8 cellular contexts compared by ENCODE assay signal in genomic region chrX:49269768-49270248, GRCh38. TPM values are rescaled to one million over a fixed set of nuclear protein-coding genes. Genes with fewer than 3 reads are reported as not detected.
DNase-seq lines count a peak whose midpoint lies in the region; ATAC-seq and TF ChIP-seq lines count a peak whose summit lies in the region.

Gene PPP1R3F (plus strand): TSS chrX:49269793. CDS start chrX:49269870, 77 bp downstream.

- H3K4me3 ChIP-seq in GM12864 (ENCODE audit: low read depth, low read length) (peak within 1 kb of the TSS; percentile 83), GM23338 (peak within 1 kb of the TSS; percentile 62), NB4 (ENCODE audit: low read depth, low read length) (peak within 1 kb of the TSS; percentile 76), ectodermal cell (ENCODE audit: insufficient read depth, low read depth, low read length) (peak within 1 kb of the TSS; percentile 62)

- H3K9me2 ChIP-seq in GM23338 (ENCODE audit: insufficient read depth), result no peaks in the 10 kb centered on the region

- peaks cover 22% of the 10 kb centered on the region for H3K36me3 Mint-ChIP-seq in GM23338 (ENCODE audit: low read depth)

- H3K36me3 ChIP-seq in GM23338 (ENCODE audit: insufficient read depth), result no peaks in the 10 kb centered on the region
- H3K36me3 ChIP-seq in ectodermal cell (ENCODE audit: control insufficient read depth, insufficient read depth, low read length), result no peaks in the 10 kb centered on the region

- no peaks in the 10 kb centered on the region for H3F3A ChIP-seq in GM23338 (replicated peaks; ENCODE audit: low read depth)

- peaks cover 29% of the 10 kb centered on the region for H3K79me2 ChIP-seq in GM23338 (replicated peaks; ENCODE audit: insufficient read depth)

- peaks cover 3% of the 10 kb centered on the region; the same call in 1 of the 2 replicates for H3K4me1 ChIP-seq in GM23338 (ENCODE audit: insufficient read depth)
- H3K4me1 ChIP-seq in ectodermal cell (ENCODE audit: control insufficient read depth, insufficient read depth, low read length), result peaks cover 12% of the 10 kb centered on the region

- peaks cover 30% of the 10 kb centered on the region for H3K4me1 Mint-ChIP-seq in GM23338

- peak within 1 kb of the TSS; percentile 96 for H3K4me3 Mint-ChIP-seq in GM23338

- H3K27me3 ChIP-seq in GM23338 (ENCODE audit: insufficient read depth) (no peaks in the 10 kb centered on the region), ectodermal cell (ENCODE audit: control insufficient read depth, insufficient read depth, low read length, poor library complexity, severe bottlenecking) (no peaks in the 10 kb centered on the region)

- no peaks in the 10 kb centered on the region; the same call in 1 of the 2 replicates for H4K20me1 ChIP-seq in GM23338 (replicated peaks; ENCODE audit: insufficient read depth)

- peak; percentile 51 for TF ChIP-seq POLR2A in NB4 (IDR thresholded peaks at IDR 0.05; ENCODE audit: extremely low read depth, insufficient read length)

- H2AFZ ChIP-seq in GM23338, result no peak within 1 kb of the TSS

- DNase-seq in GM12864 (ENCODE audit: low read depth) (no peak), GM23338 (ENCODE audit: low spot score) (peak; percentile 17), NB4 (ENCODE audit: low read depth) (no peak), myocyte (ENCODE audit: low read depth) (no peak), pons (ENCODE audit: low spot score) (no peak), dedifferentiated amniotic fluid mesenchymal stem cell (ENCODE audit: extremely low spot score) (no peak)
- no peak for DNase-seq in activated effector memory CD4-positive, alpha-beta T cell treated with Interleukin-2 at 50 U/mL for 16 hours

- WGBS in ectodermal cell, 2 experiments, result 0 to 1% methylated on average over 70 of the region's 70 CpGs

- no peaks in the 10 kb centered on the region for H3K9me3 ChIP-seq in ectodermal cell (ENCODE audit: control insufficient read depth, low read length)

- H3K27ac Mint-ChIP-seq in GM23338, result peak within 1 kb of the TSS; percentile 100

- TF ChIP-seq CTCF in GM12864 (IDR thresholded peaks at IDR 0.05; ENCODE audit: low read depth, low read length, missing control alignments) (no peak), GM23338 (conservative IDR thresholded peaks at IDR 0.05; ENCODE audit: low read depth in 2 of 2) (no peak), NB4 (IDR thresholded peaks at IDR 0.05; ENCODE audit: low read depth, low read length) (no peak)

- H3K27me3 Mint-ChIP-seq in GM23338 (ENCODE audit: insufficient read depth, low read depth, poor library complexity), result peaks cover 10% of the 10 kb centered on the region

- H3K9me3 Mint-ChIP-seq in GM23338, result no peaks in the 10 kb centered on the region; the same call in 1 of the 3 replicates

- peak within 1 kb of the TSS; percentile 92 for H3K27ac ChIP-seq in GM23338 (ENCODE audit: low read depth)
- H3K27ac ChIP-seq in ectodermal cell (ENCODE audit: insufficient read depth, low read depth, low read length, poor library complexity, severe bottlenecking), result peak within 1 kb of the TSS; percentile 90

- ATAC-seq in GM23338, result no peak; the same call in 2 of the 3 replicates

- H3K4me2 ChIP-seq in GM23338, result peak within 1 kb of the TSS; percentile 79

TF ChIP-seq in GM23338, 12 proteins besides CTCF, POLR2A, EP300 and RAD21:
- TF ChIP-seq EZH2 (IDR thresholded peaks at IDR 0.05; ENCODE audit: low read depth, unreplicated experiment) (no peak), POLR2AphosphoS5 (IDR thresholded peaks at IDR 0.05; ENCODE audit: low read depth) (peak; percentile 32; the same call in 1 of the 2 replicates), EZH2phosphoT487 (IDR thresholded peaks at IDR 0.05; ENCODE audit: unreplicated experiment) (no peak), CREB1 (CRISPR knock-in tag; IDR thresholded peaks at IDR 0.05; ENCODE audit: low read depth) (no peak)

RNA-seq across cellular contexts. Expression of gene PPP1R3F, which starts in this region (rescaled TPM):
- 9.4 and 11.3 TPM in 2 replicates for total RNA-seq in GM23338 (2014; rRNA removed; shearing (Covaris generic))
- polyA plus RNA-seq in GM23338 (2016; fragmentation: Nextera tagmentation; extraction: Ambion mirVana), result 2.2 and 3.1 TPM in 2 replicates
- polyA plus RNA-seq in ectodermal cell (2013, experiment 1 of 4), result 18.4 TPM
- 15.3 TPM for polyA plus RNA-seq in ectodermal cell (2013, experiment 2 of 4)
- 10.1 TPM for polyA plus RNA-seq in ectodermal cell (2013, experiment 3 of 4)
- polyA plus RNA-seq in ectodermal cell (2013, experiment 4 of 4), result 11.9 TPM
- total RNA-seq in myocyte, result 31.2 and 34.8 TPM in 2 replicates
- 15.0 TPM for polyA plus RNA-seq in myocyte (2012)
